ENCODE assay signal across 8 cellular contexts in genomic region chr7:81470084-81470723, GRCh38.
DNase-seq lines count a peak whose midpoint lies in the region; ATAC-seq and TF ChIP-seq lines count a peak whose summit lies in the region.

No MANE protein-coding gene starts in this region.

- TF ChIP-seq CTCF in mesothelial cell of epicardium (IDR thresholded peaks at IDR 0.05; ENCODE audit: unreplicated experiment), result peak; percentile 46

- no peaks in the 10 kb centered on the region for H3K36me3 ChIP-seq in aorta (ENCODE audit: control insufficient read depth in 1 of 2, insufficient read depth in 2 of 2, low read length in 1 of 2)

- peaks cover 32% of the 10 kb centered on the region for H3K4me1 Mint-ChIP-seq in mesothelial cell of epicardium

- intact Hi-C loops in aorta (cut with DNase I), result loop anchor here in 1 of 2 donors (2.0 kb wide), 1 partner anchor 771 kb away; no protein-coding TSS in a partner anchor

- no peak overlapping the region for H3K4me3 ChIP-seq in aorta (ENCODE audit: low read length in 2 of 2)

- no peaks in the 10 kb centered on the region for H3K4me1 ChIP-seq in aorta (ENCODE audit: control insufficient read depth in 1 of 2, insufficient read depth in 2 of 2, low read length in 2 of 2)

- ATAC-seq in GM19351 (IDR thresholded peaks at IDR 0.05; ENCODE audit: unreplicated experiment) (peak; percentile 73), aorta (ENCODE audit: low FRiP score) (peak; percentile 82), GM21526 (IDR thresholded peaks at IDR 0.05; ENCODE audit: low FRiP score, unreplicated experiment) (no peak)

- 33 to 43% methylated on average over 7 of the region's 7 CpGs for WGBS in aorta, 2 donors

- no peaks in the 10 kb centered on the region for H3K9me3 ChIP-seq in aorta (ENCODE audit: control insufficient read depth, low read length)

- in situ Hi-C loops in Caki2 (cut with HindIII; ENCODE audit: low pct_unique_long_range_greater_than_20kb, low sequenced_read_pairs) (no loop called here), SK-MEL-5 (cut with HindIII; ENCODE audit: low pct_unique_long_range_greater_than_20kb, low sequenced_read_pairs) (no loop called here)

- H3K27me3 ChIP-seq in aorta (ENCODE audit: control insufficient read depth in 1 of 2, insufficient read depth in 2 of 2, low read length in 1 of 2), result no peaks in the 10 kb centered on the region

- H3K27ac ChIP-seq in aorta (ENCODE audit: low read depth in 1 of 2, low read length in 2 of 2), result no peak overlapping the region

- TF ChIP-seq POLR2A in erythroblast (IDR thresholded peaks at IDR 0.05; ENCODE audit: low read length), result no peak

- DNase-seq in Caki2 (ENCODE audit: low read depth) (peak; percentile 54), NCI-H1048 (lab: John Stamatoyannopoulos, UW) (peak; percentile 44), SK-MEL-5 (ENCODE audit: low read depth, low spot score) (peak; percentile 93), erythroblast (lab: John Stamatoyannopoulos, UW) (peak; percentile 65 to 78), mesothelial cell of epicardium (ENCODE audit: low spot score in 2 of 2, unreplicated experiment in 2 of 2) (peak; percentile 50 to 74), aorta (peak; percentile 78 to 87)

- no peaks in the 10 kb centered on the region for H3K36me3 Mint-ChIP-seq in mesothelial cell of epicardium

- H3K27me3 Mint-ChIP-seq in mesothelial cell of epicardium (ENCODE audit: low read depth), result no peaks in the 10 kb centered on the region

- no peaks in the 10 kb centered on the region for H3K9me3 Mint-ChIP-seq in mesothelial cell of epicardium

- peak overlapping the region; percentile 89 for H3K27ac Mint-ChIP-seq in mesothelial cell of epicardium

- H3K4me3 Mint-ChIP-seq in mesothelial cell of epicardium, result no peak overlapping the region
